18 cellular contexts compared by ENCODE assay signal in the genomic region with DNA sequence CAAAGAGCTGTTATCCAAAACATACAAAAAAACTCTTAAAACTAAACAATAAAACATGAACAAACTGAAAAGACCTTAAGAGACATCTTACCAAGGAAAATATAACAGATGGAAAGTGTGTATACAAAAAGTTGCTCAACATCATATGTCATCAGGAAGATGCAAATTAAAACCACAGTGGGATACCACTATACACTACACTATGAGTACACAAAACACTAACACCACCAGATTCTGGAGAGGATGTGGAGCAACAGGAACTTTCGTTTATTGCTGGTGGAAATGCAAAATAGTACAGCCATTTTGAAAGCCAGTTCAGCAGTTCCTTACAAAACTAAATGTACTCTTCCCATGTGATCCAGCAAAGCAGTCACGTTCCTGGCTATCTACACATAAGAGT.
"Had no signal": no experiment of that assay in that cellular context is flagged by ENCODE, and none has a peak within 500 bp of the region (broad histone marks: within the 10 kb centered on the region; RNA-seq: fewer than 3 reads in every experiment).

No MANE protein-coding gene starts in this region.

- H3K36me3 Mint-ChIP-seq: naive thymus-derived CD8-positive, alpha-beta T cell had no signal

- H3K4me3 Mint-ChIP-seq: dendritic cell treated with granulocyte-macrophage colony-stimulating factor and Interleukin-4, amounts not matched to agents 40 ng/mL and 50 ng/mL, for 4 days; effector memory CD8-positive, alpha-beta T cell; naive thymus-derived CD8-positive, alpha-beta T cell had no signal

- H3K9me3 ChIP-seq: esophagus squamous epithelium, gastrocnemius medialis, heart right ventricle, mucosa of descending colon, neutrophil, psoas muscle had no signal

- H3K27me3 Mint-ChIP-seq: dendritic cell treated with granulocyte-macrophage colony-stimulating factor and Interleukin-4, amounts not matched to agents 40 ng/mL and 50 ng/mL, for 4 days had no signal

- H3K27ac ChIP-seq: epithelial cell of prostate, esophagus squamous epithelium, gastrocnemius medialis, heart right ventricle, neutrophil, psoas muscle had no signal

- ATAC-seq: effector memory CD8-positive, alpha-beta T cell; gastrocnemius medialis; heart right ventricle; left lobe of liver; mucosa of descending colon; naive thymus-derived CD8-positive, alpha-beta T cell; psoas muscle; sciatic nerve had no signal

- H3K27ac Mint-ChIP-seq: dendritic cell treated with granulocyte-macrophage colony-stimulating factor and Interleukin-4, amounts not matched to agents 40 ng/mL and 50 ng/mL, for 4 days; effector memory CD8-positive, alpha-beta T cell; naive thymus-derived CD8-positive, alpha-beta T cell had no signal

- H3K9me3 Mint-ChIP-seq: dendritic cell treated with granulocyte-macrophage colony-stimulating factor and Interleukin-4, amounts not matched to agents 40 ng/mL and 50 ng/mL, for 4 days had no signal

- H3K36me3 ChIP-seq: esophagus squamous epithelium, gastrocnemius medialis, heart right ventricle, neutrophil had no signal

- DNase-seq: effector memory CD8-positive, alpha-beta T cell; esophagus squamous epithelium; gastrocnemius medialis; heart right ventricle; hypothalamus; mammary epithelial cell; mucosa of descending colon; naive thymus-derived CD8-positive, alpha-beta T cell; psoas muscle; retina; stimulated activated CD4-positive, alpha-beta T cell treated with anti-CD3 and anti-CD28 coated beads, Interleukin-2, amount 100 ng/mL, for 24 hours; stimulated activated naive CD4-positive, alpha-beta T cell treated with Interleukin-2 at 50 U/mL for 16 hours; trophoblast cell had no signal

- H3K4me1 ChIP-seq: esophagus squamous epithelium, gastrocnemius medialis, heart right ventricle, psoas muscle had no signal

- H3K4me3 ChIP-seq: esophagus squamous epithelium, gastrocnemius medialis, heart right ventricle, mucosa of descending colon, psoas muscle had no signal

- H3K27me3 ChIP-seq: esophagus squamous epithelium, gastrocnemius medialis, neutrophil had no signal
